2 cellular contexts compared by ENCODE assay signal in genomic region chr19:2574971-2575630, GRCh38.
A peak's percentile ranks its signal among the peaks of the same experiment; 100 is the strongest.
TF ChIP-seq lines count a peak whose summit lies in the region.

No MANE protein-coding gene starts in this region.

TF ChIP-seq in HepG2, 621 proteins besides CTCF, POLR2A, EP300 and RAD21 (continued from another document):
- TF ChIP-seq ZNF629 (CRISPR knock-in tag; conservative IDR thresholded peaks at IDR 0.05): 0 out of 2 replicates have a peak, but pooled peaks have one; percentile 1
- 0 out of 2 replicates have a peak, but pooled peaks have one; percentile 20 for TF ChIP-seq ZBTB2 (CRISPR knock-in tag; IDR thresholded peaks at IDR 0.05; ENCODE audit: low read depth)
- peak; percentile 14; the same call in 1 of the 2 replicates for TF ChIP-seq DPF2 (CRISPR knock-in tag; IDR thresholded peaks at IDR 0.05; ENCODE audit: borderline replicate concordance, low read depth)
- peak; percentile 77; the same call in 1 of the 2 replicates for TF ChIP-seq ZNF121 (CRISPR knock-in tag; IDR thresholded peaks at IDR 0.05)
TF ChIP-seq in HepG2: peak in this region for 4.

TF ChIP-seq in HEK293T, 16 proteins besides CTCF, POLR2A, EP300 and RAD21 (continued from another document):
- TF ChIP-seq PKNOX1 (IDR thresholded peaks at IDR 0.05): no peak
- TF ChIP-seq SP1 (IDR thresholded peaks at IDR 0.05): no peak
- no peak for TF ChIP-seq HDGF (IDR thresholded peaks at IDR 0.05; ENCODE audit: borderline replicate concordance)
- TF ChIP-seq SUZ12 (IDR thresholded peaks at IDR 0.05): no peak
- no peak for TF ChIP-seq NFRKB (IDR thresholded peaks at IDR 0.05)
- TF ChIP-seq BHLHE40 (IDR thresholded peaks at IDR 0.05; ENCODE audit: borderline replicate concordance): no peak
- TF ChIP-seq FOXA1 (IDR thresholded peaks at IDR 0.05): no peak
- no peak for TF ChIP-seq FOXM1 (IDR thresholded peaks at IDR 0.05; ENCODE audit: borderline replicate concordance)
- no peak for TF ChIP-seq L3MBTL2 (conservative IDR thresholded peaks at IDR 0.05)
- TF ChIP-seq ELF4 (IDR thresholded peaks at IDR 0.05): no peak
- TF ChIP-seq LEF1 (IDR thresholded peaks at IDR 0.05; ENCODE audit: borderline replicate concordance): no peak
